Comparison of ENCODE assay signal across 21 cellular contexts in genomic region chr9:114442022-114442421, GRCh38.
"Had no signal": no experiment of that assay in that cellular context is flagged by ENCODE, and none has a peak within 500 bp of the region (broad histone marks: within the 10 kb centered on the region; RNA-seq: fewer than 3 reads in every experiment).

No MANE protein-coding gene starts in this region.

- H3K9me3 ChIP-seq: heart right ventricle, left ventricle myocardium inferior, lower lobe of right lung, neutrophil, right atrium auricular region, sigmoid colon, tibial artery, upper lobe of left lung, vagina had no signal

- DNase-seq: effector CD8-positive, alpha-beta T cell; heart right ventricle; left cardiac atrium; left ventricle myocardium inferior; lower lobe of right lung; mesenchymal stem cell; naive B cell; nephron progenitor cell; sigmoid colon; stimulated activated CD4-positive, alpha-beta T cell treated with anti-CD3 and anti-CD28 coated beads, Interleukin-2, amount 100 ng/mL, for 24 hours; stimulated activated CD4-positive, alpha-beta T cell treated with anti-CD3 and anti-CD28 coated beads, Interleukin-4, amount 100 ng/mL, for 4 hours; stimulated activated naive B cell treated with anti-CD40 and anti-IgM and Interleukin-4, amounts not matched to agents 10 μg/mL and 1 μg/mL and 100 μg/mL, for 72 hours; stimulated activated naive CD8-positive, alpha-beta T cell treated with anti-CD3 and anti-CD28 coated beads, Interleukin-15, amount 100 ng/mL, for 72 hours; tibial artery; upper lobe of left lung had no signal

- H3K27ac Mint-ChIP-seq: nephron progenitor cell; stimulated activated naive B cell treated with anti-CD40 and anti-IgM and Interleukin-4, amounts not matched to agents 10 μg/mL and 1 μg/mL and 100 μg/mL, for 72 hours; stimulated activated naive CD8-positive, alpha-beta T cell treated with anti-CD3 and anti-CD28 coated beads, Interleukin-15, amount 100 ng/mL, for 72 hours had no signal

- H3K27me3 Mint-ChIP-seq: naive B cell; stimulated activated naive B cell treated with anti-CD40 and anti-IgM and Interleukin-4, amounts not matched to agents 10 μg/mL and 1 μg/mL and 100 μg/mL, for 72 hours; stimulated activated naive CD8-positive, alpha-beta T cell treated with anti-CD3 and anti-CD28 coated beads, Interleukin-15, amount 100 ng/mL, for 72 hours had no signal

- H3K27ac ChIP-seq: coronary artery, heart right ventricle, left ventricle myocardium inferior, lower lobe of right lung, neutrophil, right atrium auricular region, sigmoid colon, skin epidermis, tibial artery, upper lobe of left lung, vagina had no signal

- H3K4me3 Mint-ChIP-seq: naive B cell; nephron progenitor cell; stimulated activated naive B cell treated with anti-CD40 and anti-IgM and Interleukin-4, amounts not matched to agents 10 μg/mL and 1 μg/mL and 100 μg/mL, for 72 hours; stimulated activated naive CD8-positive, alpha-beta T cell treated with anti-CD3 and anti-CD28 coated beads, Interleukin-15, amount 100 ng/mL, for 72 hours had no signal

- H3K9me3 Mint-ChIP-seq: stimulated activated naive CD8-positive, alpha-beta T cell treated with anti-CD3 and anti-CD28 coated beads, Interleukin-15, amount 100 ng/mL, for 72 hours had no signal

- ATAC-seq: esophagus mucosa; heart right ventricle; left cardiac atrium; lower lobe of right lung; stimulated activated naive B cell treated with anti-CD40 and anti-IgM and Interleukin-4, amounts not matched to agents 10 μg/mL and 1 μg/mL and 100 μg/mL, for 72 hours; stimulated activated naive CD8-positive, alpha-beta T cell treated with anti-CD3 and anti-CD28 coated beads, Interleukin-15, amount 100 ng/mL, for 72 hours had no signal

- H3K4me1 ChIP-seq: heart right ventricle, left ventricle myocardium inferior, lower lobe of right lung, right atrium auricular region, sigmoid colon, tibial artery, upper lobe of left lung had no signal

- H3K4me1 Mint-ChIP-seq: stimulated activated naive CD8-positive, alpha-beta T cell treated with anti-CD3 and anti-CD28 coated beads, Interleukin-15, amount 100 ng/mL, for 72 hours had no signal

- H3K4me3 ChIP-seq: coronary artery, heart right ventricle, left ventricle myocardium inferior, lower lobe of right lung, right atrium auricular region, sigmoid colon, skin epidermis, tibial artery, upper lobe of left lung, vagina had no signal

- H3K36me3 ChIP-seq: heart right ventricle, left ventricle myocardium inferior, lower lobe of right lung, neutrophil, right atrium auricular region, sigmoid colon, tibial artery, upper lobe of left lung, vagina had no signal

- H3K27me3 ChIP-seq: neutrophil, right atrium auricular region, sigmoid colon, tibial artery, upper lobe of left lung, vagina had no signal
